Comparison of ENCODE assay signal across 10 cellular contexts in genomic region chr12:96427269-96427729, GRCh38. TPM values are rescaled to one million over a fixed set of nuclear protein-coding genes. Genes with fewer than 3 reads are reported as not detected.
DNase-seq lines count a peak whose midpoint lies in the region; ATAC-seq, FAIRE-seq and TF ChIP-seq lines count a peak whose summit lies in the region.
"Had no signal": no experiment of that assay in that cellular context is flagged by ENCODE, and none has a peak within 500 bp of the region (broad histone marks: within the 10 kb centered on the region; RNA-seq: fewer than 3 reads in every experiment).

No MANE protein-coding gene starts in this region.

- H3K4me1 ChIP-seq in RWPE2 (ENCODE audit: insufficient read depth, poor library complexity, severe bottlenecking) (peaks cover 48% of the 10 kb centered on the region), H1 (replicated peaks in 1 of 4; ENCODE audit: control insufficient read depth in 3 of 4, insufficient read depth in 4 of 4, low read length in 3 of 4) (peaks cover 0 to 7% (median 0%) of the 10 kb centered on the region in 4 experiments; a peak in 3 of 7 replicates), muscle layer of colon (ENCODE audit: insufficient read depth, low read length) (no peaks in the 10 kb centered on the region)

- no peaks in the 10 kb centered on the region for H3K27me3 ChIP-seq in RWPE2 (ENCODE audit: insufficient read depth, poor library complexity, severe bottlenecking)
- no peaks in the 10 kb centered on the region for H3K27me3 ChIP-seq in H1 (replicated peaks in 1 of 4; ENCODE audit: control insufficient read depth in 3 of 4, extremely low read depth in 1 of 4, insufficient read depth in 3 of 4, low read length in 3 of 4)
- H3K27me3 ChIP-seq in muscle layer of colon (ENCODE audit: control insufficient read depth in 1 of 2, insufficient read depth in 2 of 2, low read length in 2 of 2): no peaks in the 10 kb centered on the region

- no peak overlapping the region for H3K4me2 ChIP-seq in H1 (ENCODE audit: insufficient read depth in 1 of 2, low read depth in 2 of 2, low read length in 2 of 2)
- H3K4me2 ChIP-seq: KMS-11 had no signal

- peak overlapping the region; percentile 94 for H2BK12ac ChIP-seq in H1 (ENCODE audit: low read depth, low read length)

- TF ChIP-seq EP300 in H1 (IDR thresholded peaks at IDR 0.05; ENCODE audit: borderline replicate concordance in 1 of 2, low read depth in 2 of 2, low read length in 2 of 2): no peak

- H3K4me3 ChIP-seq in RWPE2 (ENCODE audit: severe bottlenecking) (peak overlapping the region; percentile 27), H1 (ENCODE audit: extremely low read depth in 1 of 4, insufficient read depth in 2 of 4, low read depth in 3 of 4, low read length in 4 of 4) (no peak overlapping the region), muscle layer of colon (ENCODE audit: low read depth in 1 of 2, low read length in 2 of 2) (no peak overlapping the region)

- H2AK5ac ChIP-seq in H1 (ENCODE audit: low read depth, low read length): 0 out of 2 replicates have a peak overlapping the region, but pooled peaks have one; percentile 5

- no peaks in the 10 kb centered on the region for H3K9me3 ChIP-seq in RWPE2 (ENCODE audit: severe bottlenecking)
- no peaks in the 10 kb centered on the region for H3K9me3 ChIP-seq in H1 (ENCODE audit: insufficient read depth in 2 of 2, low read depth in 1 of 2, low read length in 1 of 2)
- no peaks in the 10 kb centered on the region for H3K9me3 ChIP-seq in muscle layer of colon (ENCODE audit: low read length)

- H3K9ac ChIP-seq in H1 (replicated peaks in 1 of 4; ENCODE audit: extremely low read depth in 1 of 4, low read depth in 3 of 4, low read length in 3 of 4) (no peak overlapping the region; a peak in 1 of 7 replicates), muscle layer of colon (ENCODE audit: low read length) (no peak overlapping the region)
- H3K9ac ChIP-seq: KMS-11 had no signal

- no peak for TF ChIP-seq RAD21 in H1 (IDR thresholded peaks at IDR 0.05 in 1 of 2, conservative IDR thresholded peaks at IDR 0.05 in 1 of 2; ENCODE audit: low read depth in 2 of 2, low read length in 2 of 2)

- DNase-seq in GM04503 (ENCODE audit: low read depth) (peak; percentile 100), RWPE2 (ENCODE audit: low spot score) (peak; percentile 93), H1 (ENCODE audit: low read depth in 1 of 2, low spot score in 2 of 2) (peak in 1 of 2 experiments; percentile 46), UCSD-AML1 (lab: John Stamatoyannopoulos, UW; ENCODE audit: unreplicated experiment) (no peak), GM13977 (ENCODE audit: low spot score) (no peak)
- DNase-seq: natural killer cell had no signal

- no peak for FAIRE-seq in H1 (lab: Jason Lieb, UNC)

- H2BK120ac ChIP-seq in H1 (replicated peaks; ENCODE audit: low read depth, low read length): no peak overlapping the region

- ATAC-seq in RWPE2 (ENCODE audit: low read depth) (peak; percentile 92), HG02588 (IDR thresholded peaks at IDR 0.05; ENCODE audit: unreplicated experiment) (no peak), HG03196 (IDR thresholded peaks at IDR 0.05; ENCODE audit: unreplicated experiment) (no peak)

- POLR2A ChIA-PET in H1 (lab: Charles Lee; ENCODE audit: partially characterized antibody): no interaction called here

- no peak overlapping the region for H2BK5ac ChIP-seq in H1 (ENCODE audit: low read depth, low read length)

- H4K8ac ChIP-seq in H1 (ENCODE audit: extremely low read depth, insufficient read depth, low read length): no peak overlapping the region

- no peak overlapping the region for H3K23ac ChIP-seq in H1 (ENCODE audit: insufficient read length)

- TF ChIP-seq CTCF in RWPE2 (IDR thresholded peaks at IDR 0.05; ENCODE audit: poor library complexity, severe bottlenecking) (no peak), H1 (IDR thresholded peaks at IDR 0.05; ENCODE audit: control extremely low read depth in 1 of 3, insufficient read depth in 1 of 3, low read depth in 1 of 3, low read length in 3 of 3) (no peak), GM13977 (IDR thresholded peaks at IDR 0.05; ENCODE audit: extremely low read depth, insufficient read depth, missing control alignments) (no peak)

- H3K14ac ChIP-seq in H1 (ENCODE audit: insufficient read length): no peak overlapping the region

- in situ Hi-C loops in GM13977 (cut with MboI; ENCODE audit: low pct_unique_long_range_greater_than_20kb, low sequenced_read_pairs, unreplicated experiment): no loop called here

- H3K79me2 ChIP-seq in H1 (ENCODE audit: control insufficient read depth in 1 of 2, insufficient read depth in 2 of 2, low read length in 2 of 2): no peaks in the 10 kb centered on the region

- no peak overlapping the region for H4K5ac ChIP-seq in H1 (ENCODE audit: insufficient read length, low read depth, low read length)

- no peak overlapping the region for H3K56ac ChIP-seq in H1 (replicated peaks; ENCODE audit: insufficient read length, low read depth, low read length)

- H3K18ac ChIP-seq in H1 (ENCODE audit: extremely low read depth, low read length): peak overlapping the region; percentile 55; the same call in 1 of the 2 replicates

- H4K20me1 ChIP-seq in H1 (replicated peaks in 1 of 2; ENCODE audit: control insufficient read depth in 1 of 2, insufficient read depth in 2 of 2, low read length in 2 of 2): no peaks in the 10 kb centered on the region

- no peaks in the 10 kb centered on the region for H3K79me1 ChIP-seq in H1 (ENCODE audit: low read depth, low read length)

- H3K23me2 ChIP-seq in H1 (ENCODE audit: low read depth, low read length): no peaks in the 10 kb centered on the region

- 70 to 100% methylated on average over 1 to 6 of the region's 6 CpGs for WGBS in H1 (ENCODE audit: extremely low coverage in 1 of 2, insufficient coverage in 1 of 2, insufficient read length in 1 of 2, insufficient replicate concordance in 2 of 2, low coverage in 1 of 2, low lambda C conversion rate in 2 of 2, missing lambda C conversion rate in 1 of 2), 2 experiments

- peaks cover 23% of the 10 kb centered on the region for H3K36me3 ChIP-seq in RWPE2 (ENCODE audit: low read depth)
- H3K36me3 ChIP-seq in H1 (ENCODE audit: control insufficient read depth in 2 of 4, insufficient read depth in 4 of 4, low read length in 3 of 4): no peaks in the 10 kb centered on the region
- H3K36me3 ChIP-seq in muscle layer of colon (ENCODE audit: insufficient read depth, low read length): no peaks in the 10 kb centered on the region

- CTCF ChIA-PET in H1 (lab: Charles Lee; ENCODE audit: partially characterized antibody): interaction anchor here (1.2 kb wide), 1 partner anchor 12 kb away, joined by 3 read pairs; no protein-coding TSS in a partner anchor

- H3K4ac ChIP-seq in H1 (replicated peaks; ENCODE audit: insufficient read length, low read depth, low read length): no peak overlapping the region

- no peak overlapping the region for H2BK15ac ChIP-seq in H1 (ENCODE audit: low read length)

- H3K27ac ChIP-seq in RWPE2 (ENCODE audit: poor library complexity, severe bottlenecking) (peak overlapping the region; percentile 99), H1 (ENCODE audit: low read depth, low read length) (no peak overlapping the region), muscle layer of colon (ENCODE audit: low read depth, low read length) (peak overlapping the region; percentile 26)
- H3K27ac ChIP-seq: KMS-11 had no signal

- no peak overlapping the region for H4K91ac ChIP-seq in H1 (replicated peaks; ENCODE audit: insufficient read length, low read length)

- 0 out of 2 replicates have a peak overlapping the region, but pooled peaks have one; percentile 55 for H2BK20ac ChIP-seq in H1 (ENCODE audit: low read length)

- TF ChIP-seq POLR2A in H1 (IDR thresholded peaks at IDR 0.05; ENCODE audit: control extremely low read depth in 1 of 2, low read depth in 2 of 2, low read length in 2 of 2): no peak

- H2AFZ ChIP-seq in H1 (ENCODE audit: low read length): peak overlapping the region; percentile 99

TF ChIP-seq in H1, 55 proteins besides CTCF, POLR2A, EP300 and RAD21:
- TF ChIP-seq, protein P1, sequence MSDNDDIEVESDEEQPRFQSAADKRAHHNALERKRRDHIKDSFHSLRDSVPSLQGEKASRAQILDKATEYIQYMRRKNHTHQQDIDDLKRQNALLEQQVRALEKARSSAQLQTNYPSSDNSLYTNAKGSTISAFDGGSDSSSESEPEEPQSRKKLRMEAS (IDR thresholded peaks at IDR 0.05): 0 out of 2 replicates have a peak, but pooled peaks have one; percentile 18
- no peak for TF ChIP-seq USF2 (IDR thresholded peaks at IDR 0.05; ENCODE audit: low read length)
TF ChIP-seq in H1: peak in this region for 1.

RNA-seq across cellular contexts. Expression of gene CDK17, which starts 27.1 kb away (rescaled TPM):
- 17.6 and 20.0 TPM in 2 replicates for total RNA-seq in H1 (2021; fragmentation: NEBNext Ultra II Directional; extraction: Animal tissue kit (Norgen Biotek cat#: 25700))
- polyA plus RNA-seq in H1 (2011; rRNA removed): 5.5 and 5.8 TPM in 2 replicates
- 6.7 TPM for polyA plus RNA-seq in H1 (2011; cell fraction: cytosol; rRNA removed)
- 4.9 TPM for polyA plus RNA-seq in H1 (2011; cell fraction: nucleus; rRNA removed)
- 6.0 to 15.2 TPM (median 9.9 TPM) in 4 replicates for polyA plus RNA-seq in H1 (2012, experiment 1 of 2)
- polyA plus RNA-seq in H1 (2012, experiment 2 of 2): 0.83 TPM
- polyA plus RNA-seq in H1 (2013, experiment 1 of 2): 9.2 TPM
- 9.2 TPM for polyA plus RNA-seq in H1 (2013, experiment 2 of 2)
- polyA minus RNA-seq in H1 (2011; rRNA and poly(A)+ RNA removed): 25.6 and 40.3 TPM in 2 replicates
- 14.2 TPM for polyA minus RNA-seq in H1 (2011; cell fraction: cytosol; rRNA and poly(A)+ RNA removed)
- polyA minus RNA-seq in H1 (2011; cell fraction: nucleus; rRNA and poly(A)+ RNA removed): 63.1 TPM

Comparison
In these comparisons a context has a peak if more than half of its experiments do, and no peak if none do; other contexts are left out.
1. DNase-seq: peak in GM04503 (single experiment) and RWPE2 (single experiment); none in UCSD-AML1 (single experiment) and GM13977 (single experiment).